Comparison of ENCODE assay signal across 8 cellular contexts in genomic region chr3:24088782-24089181, GRCh38.
DNase-seq lines count a peak whose midpoint lies in the region; ATAC-seq and TF ChIP-seq lines count a peak whose summit lies in the region.

No MANE protein-coding gene starts in this region.

- H3K36me3 ChIP-seq in Karpas-422 (ENCODE audit: insufficient read depth, low read length), result no peaks in the 10 kb centered on the region
- H3K36me3 ChIP-seq in gastroesophageal sphincter, result no peaks in the 10 kb centered on the region

- intact Hi-C loops in activated CD4-positive, alpha-beta T cell treated with anti-CD3 and anti-CD28 coated beads, Interleukin-2, amount 10 ng/mL, durations not matched to agents 24 days and 14 days (cut with micrococcal nuclease), result no loop called here

- no peak for TF ChIP-seq POLR2A in gastroesophageal sphincter (IDR thresholded peaks at IDR 0.05)

- ATAC-seq in gastroesophageal sphincter, result no peak
- ATAC-seq in activated naive CD8-positive, alpha-beta T cell treated with anti-CD3 and anti-CD28 coated beads, Interleukin-2, amount 50 U/mL, for 24 hours, result no peak

- DNase-seq in AG08395 (ENCODE audit: low spot score), result peak; percentile 54
- DNase-seq in GM19238 (ENCODE audit: insufficient read length, low spot score), result peak; percentile 4
- peak; percentile 67 for DNase-seq in Karpas-422
- no peak for DNase-seq in epithelial cell of proximal tubule (ENCODE audit: low read depth)
- no peak for DNase-seq in activated CD4-positive, alpha-beta T cell treated with anti-CD3 and anti-CD28 coated beads, Interleukin-2, amount 10 ng/mL, durations not matched to agents 24 days and 14 days
- no peak for DNase-seq in DMS153 treated with DMSO at 0.1 percent for 48 hours (lab: John Stamatoyannopoulos, UW; ENCODE audit: unreplicated experiment)
- DNase-seq in activated naive CD8-positive, alpha-beta T cell treated with anti-CD3 and anti-CD28 coated beads, Interleukin-2, amount 50 U/mL, for 24 hours, result no peak

- no peaks in the 10 kb centered on the region for H3K9me2 ChIP-seq in Karpas-422 (replicated peaks; ENCODE audit: insufficient read depth, low read length)

- H2AFZ ChIP-seq in Karpas-422 (ENCODE audit: low read length), result no peak overlapping the region

- no peaks in the 10 kb centered on the region for H3K27me3 ChIP-seq in Karpas-422 (ENCODE audit: low read length)
- H3K27me3 ChIP-seq in gastroesophageal sphincter, result no peaks in the 10 kb centered on the region

- H3K27ac Mint-ChIP-seq in activated CD4-positive, alpha-beta T cell treated with anti-CD3 and anti-CD28 coated beads, Interleukin-2, amount 10 ng/mL, durations not matched to agents 24 days and 14 days, result no peak overlapping the region
- H3K27ac Mint-ChIP-seq in activated naive CD8-positive, alpha-beta T cell treated with anti-CD3 and anti-CD28 coated beads, Interleukin-2, amount 50 U/mL, for 24 hours, result no peak overlapping the region

- no peaks in the 10 kb centered on the region for H3K79me2 ChIP-seq in Karpas-422 (ENCODE audit: low read length)

- H3K4me3 ChIP-seq in Karpas-422 (ENCODE audit: low read length) (no peak overlapping the region), epithelial cell of proximal tubule (ENCODE audit: low read depth, low read length) (no peak overlapping the region), gastroesophageal sphincter (no peak overlapping the region)

- 68 to 75% methylated on average over 2 of the region's 2 CpGs for WGBS in gastroesophageal sphincter (ENCODE audit: low coverage in 1 of 2), 2 donors

- no peak for TF ChIP-seq EP300 in gastroesophageal sphincter (IDR thresholded peaks at IDR 0.05)

- no peaks in the 10 kb centered on the region for H3K4me1 Mint-ChIP-seq in activated CD4-positive, alpha-beta T cell treated with anti-CD3 and anti-CD28 coated beads, Interleukin-2, amount 10 ng/mL, durations not matched to agents 24 days and 14 days
- H3K4me1 Mint-ChIP-seq in activated naive CD8-positive, alpha-beta T cell treated with anti-CD3 and anti-CD28 coated beads, Interleukin-2, amount 50 U/mL, for 24 hours, result no peaks in the 10 kb centered on the region

- H3K4me2 ChIP-seq in Karpas-422 (ENCODE audit: low read depth, low read length, poor library complexity, severe bottlenecking), result no peak overlapping the region

- H3K27ac ChIP-seq in Karpas-422 (ENCODE audit: low read length) (no peak overlapping the region), gastroesophageal sphincter (no peak overlapping the region)

- H3K27me3 Mint-ChIP-seq in activated CD4-positive, alpha-beta T cell treated with anti-CD3 and anti-CD28 coated beads, Interleukin-2, amount 10 ng/mL, durations not matched to agents 24 days and 14 days, result no peaks in the 10 kb centered on the region
- no peaks in the 10 kb centered on the region for H3K27me3 Mint-ChIP-seq in activated naive CD8-positive, alpha-beta T cell treated with anti-CD3 and anti-CD28 coated beads, Interleukin-2, amount 50 U/mL, for 24 hours

- no peaks in the 10 kb centered on the region for H4K20me1 ChIP-seq in Karpas-422 (ENCODE audit: insufficient read depth, low read depth, low read length)

- H3K36me3 Mint-ChIP-seq in activated CD4-positive, alpha-beta T cell treated with anti-CD3 and anti-CD28 coated beads, Interleukin-2, amount 10 ng/mL, durations not matched to agents 24 days and 14 days (ENCODE audit: low read depth), result no peaks in the 10 kb centered on the region
- no peaks in the 10 kb centered on the region for H3K36me3 Mint-ChIP-seq in activated naive CD8-positive, alpha-beta T cell treated with anti-CD3 and anti-CD28 coated beads, Interleukin-2, amount 50 U/mL, for 24 hours (ENCODE audit: low read depth)

- TF ChIP-seq CTCF in epithelial cell of proximal tubule (conservative IDR thresholded peaks at IDR 0.05; ENCODE audit: low read depth, low read length) (peak; percentile 69), gastroesophageal sphincter (IDR thresholded peaks at IDR 0.05) (peak in 1 of 4 experiments; percentile 23)

- H3K9me3 ChIP-seq in Karpas-422 (ENCODE audit: low read length) (no peaks in the 10 kb centered on the region), gastroesophageal sphincter (no peaks in the 10 kb centered on the region)

- H3K9me3 Mint-ChIP-seq in activated CD4-positive, alpha-beta T cell treated with anti-CD3 and anti-CD28 coated beads, Interleukin-2, amount 10 ng/mL, durations not matched to agents 24 days and 14 days, result no peaks in the 10 kb centered on the region
- no peaks in the 10 kb centered on the region for H3K9me3 Mint-ChIP-seq in activated naive CD8-positive, alpha-beta T cell treated with anti-CD3 and anti-CD28 coated beads, Interleukin-2, amount 50 U/mL, for 24 hours

- no peak overlapping the region for H3K9ac ChIP-seq in Karpas-422 (ENCODE audit: low read length)

- H3K4me3 Mint-ChIP-seq in activated CD4-positive, alpha-beta T cell treated with anti-CD3 and anti-CD28 coated beads, Interleukin-2, amount 10 ng/mL, durations not matched to agents 24 days and 14 days, result no peak overlapping the region
- no peak overlapping the region for H3K4me3 Mint-ChIP-seq in activated naive CD8-positive, alpha-beta T cell treated with anti-CD3 and anti-CD28 coated beads, Interleukin-2, amount 50 U/mL, for 24 hours

- H3K4me1 ChIP-seq in Karpas-422 (ENCODE audit: low read length) (no peaks in the 10 kb centered on the region), gastroesophageal sphincter (no peaks in the 10 kb centered on the region)

Comparison
In these comparisons a context has a peak if more than half of its experiments do, and no peak if none do; other contexts are left out.
1. DNase-seq: peak in AG08395 (single experiment), GM19238 (single experiment) and Karpas-422 (single experiment); none in epithelial cell of proximal tubule (single experiment), activated CD4-positive, alpha-beta T cell treated with anti-CD3 and anti-CD28 coated beads, Interleukin-2, amount 10 ng/mL, durations not matched to agents 24 days and 14 days (single experiment), DMS153 treated with DMSO at 0.1 percent for 48 hours (single experiment) and activated naive CD8-positive, alpha-beta T cell treated with anti-CD3 and anti-CD28 coated beads, Interleukin-2, amount 50 U/mL, for 24 hours (single experiment).